Comparison of ENCODE assay signal across 11 cellular contexts in the genomic region with DNA sequence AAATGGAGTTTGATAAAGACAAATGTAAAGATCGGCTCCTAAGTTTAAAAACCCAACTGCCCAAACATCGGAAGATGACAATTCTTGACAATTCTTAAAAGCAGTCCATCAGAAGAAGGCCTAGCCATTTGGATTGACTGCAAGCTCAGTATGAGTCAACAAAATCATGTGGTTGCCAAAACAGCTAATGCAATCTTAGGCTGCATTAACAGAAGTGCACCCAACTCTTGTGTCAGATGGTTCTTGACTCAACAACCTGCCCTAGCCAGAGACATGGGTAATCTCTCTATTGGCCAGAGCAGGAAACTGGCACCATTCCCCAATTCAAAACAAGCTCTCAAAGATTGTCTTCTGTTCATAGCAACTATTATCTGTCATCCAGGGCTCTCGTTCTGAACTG. TPM values are rescaled to one million over a fixed set of nuclear protein-coding genes. Genes with fewer than 3 reads are reported as not detected.
DNase-seq lines count a peak whose midpoint lies in the region; ATAC-seq, FAIRE-seq and TF ChIP-seq lines count a peak whose summit lies in the region.
"Had no signal": no experiment of that assay in that cellular context is flagged by ENCODE, and none has a peak within 500 bp of the region (broad histone marks: within the 10 kb centered on the region; RNA-seq: fewer than 3 reads in every experiment).

No MANE protein-coding gene starts in this region.

- no peaks in the 10 kb centered on the region for H3K27me3 Mint-ChIP-seq in CD14-positive monocyte (ENCODE audit: low read depth in 3 of 3)

- H3K4me3 ChIP-seq in bronchial epithelial cell (ENCODE audit: low read depth, low read length): no peak overlapping the region
- no peak overlapping the region for H3K4me3 ChIP-seq in lung
- H3K4me3 ChIP-seq: SK-N-MC had no signal

- TF ChIP-seq CTCF in CD14-positive monocyte (IDR thresholded peaks at IDR 0.05) (no peak), bronchial epithelial cell (IDR thresholded peaks at IDR 0.05; ENCODE audit: insufficient read depth, low read length, severe bottlenecking) (no peak), lung (IDR thresholded peaks at IDR 0.05; ENCODE audit: control extremely low read depth, extremely low read depth) (no peak)

- no peaks in the 10 kb centered on the region for H3K27me3 ChIP-seq in bronchial epithelial cell (ENCODE audit: control insufficient read depth, insufficient read depth, low read length)
- no peaks in the 10 kb centered on the region for H3K27me3 ChIP-seq in lung (ENCODE audit: control insufficient read depth, insufficient read depth)

- ATAC-seq in lung (ENCODE audit: insufficient read depth, low FRiP score) (peak; percentile 61), GM21576 (IDR thresholded peaks at IDR 0.05; ENCODE audit: unreplicated experiment) (no peak)

- WGBS in lung, 2 donors: 69 to 82% methylated on average over 3 of the region's 3 CpGs

- H3K36me3 Mint-ChIP-seq in CD14-positive monocyte: peaks cover 2 to 15% of the 10 kb centered on the region in 2 donors

- DNase-seq in CD14-positive monocyte (ENCODE audit: low spot score) (peak; percentile 80), NCI-H2029 (lab: John Stamatoyannopoulos, UW) (peak; percentile 2), bronchial epithelial cell (ENCODE audit: low read depth) (peak; percentile 95), lung (ENCODE audit: low spot score) (peak; percentile 58), GM19240 (ENCODE audit: insufficient read length, low spot score) (no peak), GF-D8 (lab: John Stamatoyannopoulos, UW) (no peak)
- DNase-seq in activated CD8-positive, alpha-beta memory T cell treated with anti-CD3 and anti-CD28 coated beads, Interleukin-2, amount 50 U/mL, for 48 hours: no peak
- DNase-seq: NCI-H1105 treated with DMSO at 0.1 percent for 48 hours had no signal

- H3K36me3 ChIP-seq in bronchial epithelial cell (ENCODE audit: control insufficient read depth, insufficient read depth, low read length) (no peaks in the 10 kb centered on the region), lung (ENCODE audit: control insufficient read depth in 2 of 2, insufficient read depth in 2 of 2, low read length in 2 of 2) (no peaks in the 10 kb centered on the region)

- H3K27ac ChIP-seq in lung (ENCODE audit: low read depth in 1 of 2, low read length in 1 of 2): no peak overlapping the region
- H3K27ac ChIP-seq: SK-N-MC had no signal

- H3K4me1 Mint-ChIP-seq in CD14-positive monocyte: peaks cover 90% of the 10 kb centered on the region

- peaks cover 0 to 3% of the 10 kb centered on the region in 2 donors for H3K4me1 ChIP-seq in lung (ENCODE audit: control insufficient read depth in 2 of 2, insufficient read depth in 2 of 2, low read length in 2 of 2)

- FAIRE-seq in bronchial epithelial cell (lab: Jason Lieb, UNC): no peak

- H3K4me3 Mint-ChIP-seq in CD14-positive monocyte: no peak overlapping the region

- peaks cover 0 to 6% (median 0%) of the 10 kb centered on the region in 7 donors for H3K9me3 Mint-ChIP-seq in CD14-positive monocyte

- peaks cover 0 to 2% of the 10 kb centered on the region in 2 donors for H3K9me3 ChIP-seq in lung (ENCODE audit: control insufficient read depth in 2 of 2, insufficient read depth in 1 of 2, low read length in 1 of 2)

- H3K27ac Mint-ChIP-seq in CD14-positive monocyte: peak overlapping the region; percentile 96 to 99 (median 97)

- intact Hi-C loops in CD14-positive monocyte (cut with micrococcal nuclease): loop anchor here in 1 of 2 donors (1.0 kb wide), 1 partner anchor 10 kb away; a partner anchor contains a TSS

RNA-seq across cellular contexts. Expression of a gene that starts 9.9 kb away (rescaled TPM):
- 100 to 1,000 TPM; 557 to 697 TPM for polyA plus RNA-seq in CD14-positive monocyte
- 96.4 and 202 TPM in 2 replicates for total RNA-seq in bronchial epithelial cell
- 10 to 100 TPM; 38.7 to 99.0 TPM for total RNA-seq in lung
- polyA plus RNA-seq in lung: 100 to 1,000 TPM in 1 of 2 donors, 10 to 100 TPM in 1; 49.6 to 193 TPM

RNA-seq across cellular contexts. Expression of a gene that starts 35.4 kb away (rescaled TPM):
- polyA plus RNA-seq in CD14-positive monocyte (1,000 to 10,000 TPM; 1,064 to 1,089 TPM), lung (100 to 1,000 TPM; 165 to 266 TPM)
- total RNA-seq in bronchial epithelial cell (95.3 and 182 TPM in 2 replicates), lung (100 to 1,000 TPM; 166 to 211 TPM)

RNA-seq across cellular contexts. Expression of a gene that starts 53.0 kb away (rescaled TPM):
- polyA plus RNA-seq in CD14-positive monocyte (not detected), lung (1 to 10 TPM; 1.4 to 2.9 TPM)
- total RNA-seq in bronchial epithelial cell (not detected in 2 replicates), lung (1 to 10 TPM; 3.3 to 5.3 TPM)
- total RNA-seq: posterior vena cava had no signal

Comparison
In these comparisons a context has a peak if more than half of its experiments do, and no peak if none do; other contexts are left out.
1. DNase-seq: peak in CD14-positive monocyte (single experiment), NCI-H2029 (single experiment), bronchial epithelial cell (single experiment) and lung (single experiment); none in GM19240 (single experiment), GF-D8 (single experiment) and activated CD8-positive, alpha-beta memory T cell treated with anti-CD3 and anti-CD28 coated beads, Interleukin-2, amount 50 U/mL, for 48 hours (single experiment).